Comparison of ENCODE assay signal across 1 cellular context in the genomic region with DNA sequence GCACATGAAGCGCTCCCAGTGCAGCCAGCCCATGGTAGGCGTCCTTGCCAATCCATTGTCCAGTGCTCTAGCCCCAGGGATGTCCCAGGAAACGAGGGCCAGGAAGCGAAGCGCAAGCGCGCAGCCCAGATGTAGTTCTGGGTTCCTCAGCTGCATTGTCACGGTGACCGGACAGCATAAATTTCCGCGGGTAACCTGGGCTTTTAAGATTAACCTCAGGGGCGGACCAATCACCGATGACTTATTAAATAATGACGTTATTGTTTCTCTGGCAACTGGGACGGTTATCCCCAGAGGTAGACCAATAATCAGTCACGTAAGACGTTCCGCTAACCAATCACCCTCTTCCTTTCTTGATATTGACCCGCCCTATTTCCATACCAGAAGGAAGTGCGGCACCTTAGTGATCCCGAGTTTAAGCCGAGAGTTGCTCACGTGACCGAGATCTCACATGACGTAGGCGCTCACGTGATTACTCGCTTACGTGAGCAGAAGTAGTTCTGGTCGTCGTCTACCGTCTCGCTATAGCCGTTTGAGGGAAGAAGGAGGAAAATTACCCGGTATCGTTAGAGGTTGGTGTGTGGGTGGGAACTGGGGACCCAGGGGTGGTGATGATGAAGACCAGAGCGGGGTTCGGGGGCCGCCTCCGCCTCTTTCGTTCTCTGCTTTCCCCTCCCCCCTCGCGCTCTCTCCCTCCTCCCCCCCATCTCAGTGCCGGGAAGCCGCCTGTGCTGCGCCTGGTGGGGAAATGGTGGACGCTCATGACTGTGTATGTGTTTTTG.
A peak's percentile ranks its signal among the peaks of the same experiment; 100 is the strongest.
TF ChIP-seq lines count a peak whose summit lies in the region.

TSS of gene GLA (minus strand) at position 178 of the 782 bp plus-strand sequence. CDS start at position 156, 22 bp downstream.
A gene with protein sequence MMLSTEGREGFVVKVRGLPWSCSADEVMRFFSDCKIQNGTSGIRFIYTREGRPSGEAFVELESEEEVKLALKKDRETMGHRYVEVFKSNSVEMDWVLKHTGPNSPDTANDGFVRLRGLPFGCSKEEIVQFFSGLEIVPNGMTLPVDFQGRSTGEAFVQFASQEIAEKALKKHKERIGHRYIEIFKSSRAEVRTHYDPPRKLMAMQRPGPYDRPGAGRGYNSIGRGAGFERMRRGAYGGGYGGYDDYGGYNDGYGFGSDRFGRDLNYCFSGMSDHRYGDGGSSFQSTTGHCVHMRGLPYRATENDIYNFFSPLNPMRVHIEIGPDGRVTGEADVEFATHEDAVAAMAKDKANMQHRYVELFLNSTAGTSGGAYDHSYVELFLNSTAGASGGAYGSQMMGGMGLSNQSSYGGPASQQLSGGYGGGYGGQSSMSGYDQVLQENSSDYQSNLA (plus strand): TSS at position 475 of the 782 bp plus-strand sequence. CDS start 3,767 bp downstream, outside the sequence.

TF ChIP-seq in GM23338, 12 proteins besides CTCF, POLR2A, EP300 and RAD21 (continued from another document):
- TF ChIP-seq EZH2 (IDR thresholded peaks at IDR 0.05; ENCODE audit: low read depth, unreplicated experiment), result no peak
- TF ChIP-seq POLR2AphosphoS5 (IDR thresholded peaks at IDR 0.05; ENCODE audit: low read depth), result peak; percentile 65
- no peak for TF ChIP-seq STAT1 (IDR thresholded peaks at IDR 0.05; ENCODE audit: unreplicated experiment)
TF ChIP-seq in GM23338: peak in this region for 2.
